Comparison of ENCODE assay signal across 1 cellular context in the genomic region with DNA sequence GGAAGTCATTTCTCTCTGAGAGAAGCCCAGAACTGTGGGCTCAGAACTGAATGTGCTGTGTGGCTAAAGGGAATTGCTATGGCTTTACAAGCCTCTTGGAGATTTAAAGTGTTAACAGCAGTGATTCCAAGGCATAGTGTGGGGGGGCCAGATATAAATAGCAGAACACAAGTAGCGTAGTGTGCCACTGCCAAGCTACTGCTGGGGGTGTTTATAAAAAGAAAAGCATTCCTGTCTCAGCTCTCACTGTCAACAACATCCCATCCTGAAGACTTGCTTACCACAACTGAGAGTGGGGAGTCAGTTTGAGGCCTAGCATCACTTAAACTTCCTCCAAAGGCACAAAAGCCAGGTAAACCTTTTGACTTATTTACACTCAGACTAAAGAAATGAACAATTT.
TF ChIP-seq lines count a peak whose summit lies in the region.

Gene ART3 (plus strand): TSS at position 242 of the 400 bp plus-strand sequence. CDS start 1,181 bp downstream, outside the sequence.

TF ChIP-seq in GM23338, 12 proteins besides CTCF, POLR2A, EP300 and RAD21 (continued from another document):
- TF ChIP-seq ZNF462 (CRISPR knock-in tag; IDR thresholded peaks at IDR 0.05) (no peak), EZH2phosphoT487 (IDR thresholded peaks at IDR 0.05; ENCODE audit: unreplicated experiment) (no peak), ZNF331 (CRISPR knock-in tag; IDR thresholded peaks at IDR 0.05; ENCODE audit: low read depth) (no peak), ETS1 (IDR thresholded peaks at IDR 0.05) (no peak)
